ENCODE assay signal across 9 cellular contexts in the genomic region with DNA sequence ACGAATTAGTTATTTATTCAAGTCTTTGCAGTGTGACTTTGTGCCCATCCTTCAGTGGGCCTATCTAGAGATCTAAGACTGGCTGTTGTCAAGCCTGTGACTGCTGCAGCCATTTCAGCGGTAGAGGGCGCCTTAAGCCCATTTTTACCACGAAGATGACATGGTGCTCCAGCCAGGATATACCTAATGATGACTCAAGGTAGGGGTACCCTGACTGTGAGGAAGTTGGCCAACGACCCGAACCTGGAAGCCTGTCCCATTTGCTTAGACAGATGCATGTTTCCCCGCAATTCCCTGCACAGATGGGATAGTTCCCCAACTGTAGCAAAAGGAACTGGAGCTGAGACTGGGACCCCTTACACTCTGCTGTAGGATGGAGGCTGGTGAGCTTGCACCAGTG.
A peak's percentile ranks its signal among the peaks of the same experiment; 100 is the strongest.
DNase-seq lines count a peak whose midpoint lies in the region; ATAC-seq and TF ChIP-seq lines count a peak whose summit lies in the region.
"Had no signal": no experiment of that assay in that cellular context is flagged by ENCODE, and none has a peak within 500 bp of the region (broad histone marks: within the 10 kb centered on the region; RNA-seq: fewer than 3 reads in every experiment).

No MANE protein-coding gene starts in this region.

- H3K36me3 Mint-ChIP-seq in nephron progenitor cell (ENCODE audit: low read depth): peaks cover 22% of the 10 kb centered on the region

- no peaks in the 10 kb centered on the region for H4K20me1 ChIP-seq in Loucy (ENCODE audit: insufficient read depth, low read length, poor library complexity, severe bottlenecking)

- in situ Hi-C loops in GM13977 (cut with MboI; ENCODE audit: low pct_unique_long_range_greater_than_20kb, low sequenced_read_pairs, unreplicated experiment): no loop called here

- H3K79me2 ChIP-seq in Loucy (ENCODE audit: insufficient read depth, low read length): peaks cover 5% of the 10 kb centered on the region; the same call in 1 of the 2 replicates

- no peaks in the 10 kb centered on the region for H3K4me1 ChIP-seq in Loucy (ENCODE audit: insufficient read depth, low read length, poor library complexity, severe bottlenecking)

- no peak overlapping the region for H3K4me2 ChIP-seq in Loucy (ENCODE audit: low read depth, low read length, poor library complexity, severe bottlenecking)

- H3K36me3 ChIP-seq in Loucy (ENCODE audit: insufficient read depth, low read length): peaks cover 7% of the 10 kb centered on the region; the same call in 1 of the 2 replicates

- no peak for DNase-seq in GM13977 (ENCODE audit: low spot score)
- DNase-seq in cardiac fibroblast (ENCODE audit: low read depth in 2 of 2): peak; percentile 49 to 75
- peak; percentile 50 for DNase-seq in nephron progenitor cell
- no peak for DNase-seq in GDM1 (lab: John Stamatoyannopoulos, UW)
- DNase-seq in DMS153 (lab: John Stamatoyannopoulos, UW): no peak
- no peak for DNase-seq in NCI-H526 treated with DMSO at 0.1 percent for 48 hours (lab: John Stamatoyannopoulos, UW)
- DNase-seq: aorta had no signal

- no peaks in the 10 kb centered on the region for H3K9me3 ChIP-seq in Loucy (ENCODE audit: insufficient read depth, low read depth, low read length)

- peaks cover 26% of the 10 kb centered on the region for H3K9me3 Mint-ChIP-seq in nephron progenitor cell

- no peak overlapping the region for H3K9ac ChIP-seq in Loucy (ENCODE audit: low read depth, low read length, poor library complexity, severe bottlenecking)

- H3K4me3 Mint-ChIP-seq in nephron progenitor cell: no peak overlapping the region

- H2AFZ ChIP-seq in Loucy (ENCODE audit: low read length): no peak overlapping the region

- H3K27me3 Mint-ChIP-seq in nephron progenitor cell (ENCODE audit: low read depth, poor library complexity): no peaks in the 10 kb centered on the region

- H3K4me1 Mint-ChIP-seq in nephron progenitor cell: peaks cover 9% of the 10 kb centered on the region

- peak; percentile 12 for TF ChIP-seq CTCF in GM13977 (IDR thresholded peaks at IDR 0.05; ENCODE audit: extremely low read depth, insufficient read depth, missing control alignments)
- peak; percentile 43 for TF ChIP-seq CTCF in Loucy (conservative IDR thresholded peaks at IDR 0.05; ENCODE audit: low read length)
- TF ChIP-seq CTCF in cardiac fibroblast (IDR thresholded peaks at IDR 0.05; ENCODE audit: low read depth, low read length): peak; percentile 81
- peak; percentile 49 for TF ChIP-seq CTCF in nephron progenitor cell (IDR thresholded peaks at IDR 0.05)

- ATAC-seq in GM19324 (IDR thresholded peaks at IDR 0.05; ENCODE audit: low FRiP score, unreplicated experiment): no peak

- no peaks in the 10 kb centered on the region for H3K9me2 ChIP-seq in Loucy (replicated peaks; ENCODE audit: low read depth, low read length)

- no peak overlapping the region for H3K4me3 ChIP-seq in Loucy (ENCODE audit: low read length, poor library complexity, severe bottlenecking)
- H3K4me3 ChIP-seq in cardiac fibroblast (replicated peaks in 1 of 2; ENCODE audit: low read depth in 2 of 2, low read length in 2 of 2): no peak overlapping the region

- no peak overlapping the region for H3K27ac Mint-ChIP-seq in nephron progenitor cell

- H3F3A ChIP-seq in Loucy (ENCODE audit: low read depth): no peaks in the 10 kb centered on the region

- no peaks in the 10 kb centered on the region for H3K27me3 ChIP-seq in Loucy (ENCODE audit: insufficient read depth, low read length, poor library complexity, severe bottlenecking)

Comparison
In these comparisons a context has a peak if more than half of its experiments do, and no peak if none do; other contexts are left out.
1. DNase-seq: peak in cardiac fibroblast (2 of 2) and nephron progenitor cell (single experiment); none in GM13977 (single experiment), GDM1 (single experiment), DMS153 (single experiment) and NCI-H526 treated with DMSO at 0.1 percent for 48 hours (single experiment).
2. CTCF ChIP-seq: peak in every context shown above with its lines; median percentile 81 in cardiac fibroblast; 49 in nephron progenitor cell; 43 in Loucy; 12 in GM13977.